ENCODE assay signal across 39 cellular contexts in genomic region chrX:141832247-141832646, GRCh38. TPM values are rescaled to one million over a fixed set of nuclear protein-coding genes. Genes with fewer than 3 reads are reported as not detected.
"Had no signal": no experiment of that assay in that cellular context is flagged by ENCODE, and none has a peak within 500 bp of the region (broad histone marks: within the 10 kb centered on the region; RNA-seq: fewer than 3 reads in every experiment).

No MANE protein-coding gene starts in this region.

- H3K36me3 ChIP-seq: adrenal gland, breast epithelium, cardiac muscle cell, colonic mucosa, esophagus squamous epithelium, gastroesophageal sphincter, heart right ventricle had no signal

- DNase-seq: activated CD4-positive, alpha-beta memory T cell treated with anti-CD3 and anti-CD28 coated beads for 36 hours; activated CD4-positive, alpha-beta T cell treated with anti-CD3 and anti-CD28 coated beads for 36 hours; activated CD4-positive, alpha-beta T cell treated with anti-CD3 and anti-CD28 coated beads, Interleukin-2, amount 10 ng/mL, durations not matched to agents 24 days and 14 days; activated CD4-positive, CD25-positive, alpha-beta regulatory T cell; activated CD4-positive, CD25-positive, alpha-beta regulatory T cell treated with anti-CD3 and anti-CD28 coated beads, Interleukin-2, amount 50 U/mL, for 72 hours; activated CD8-positive, alpha-beta memory T cell treated with anti-CD3 and anti-CD28 coated beads, Interleukin-2, amount 10 ng/mL, durations not matched to agents 7 days and 5 days; activated CD8-positive, alpha-beta memory T cell treated with anti-CD3 and anti-CD28 coated beads, Interleukin-2, amount 50 U/mL, for 4 hours; activated CD8-positive, alpha-beta T cell treated with anti-CD3 and anti-CD28 coated beads, Interleukin-2, amount 10 ng/mL, durations not matched to agents 7 days and 5 days; activated effector memory CD4-positive, alpha-beta T cell treated with anti-CD3 and anti-CD28 coated beads, Interleukin-2, amount 50 U/mL, for 16 hours; activated naive CD4-positive, alpha-beta T cell treated with anti-CD3 and anti-CD28 coated beads for 36 hours; activated naive CD8-positive, alpha-beta T cell treated with anti-CD3 and anti-CD28 coated beads for 36 hours; activated naive CD8-positive, alpha-beta T cell treated with anti-CD3 and anti-CD28 coated beads, Interleukin-2, amount 50 U/mL, for 24 hours; activated T-cell treated with anti-CD3 and anti-CD28 coated beads, Interleukin-2, amount 50 U/mL, for 1 hour; activated T-cell treated with anti-CD3 and anti-CD28 coated beads, Interleukin-2, amount 50 U/mL, for 48 hours; adrenal gland; amygdala; aorta; central memory CD4-positive, alpha-beta T cell; cerebellar nuclear complex; colonic mucosa; effector CD8-positive, alpha-beta T cell; esophagus squamous epithelium; foreskin melanocyte; heart right ventricle; T-helper 17 cell; T1000 had no signal

- H3K27ac ChIP-seq: adrenal gland, breast epithelium, cardiac muscle cell, colonic mucosa, epithelial cell of prostate, esophagus squamous epithelium, gastroesophageal sphincter, heart right ventricle had no signal

- H3K27me3 ChIP-seq: adrenal gland, cardiac muscle cell, colonic mucosa, esophagus squamous epithelium, gastroesophageal sphincter, heart right ventricle had no signal

- ATAC-seq: activated CD4-positive, alpha-beta T cell treated with anti-CD3 and anti-CD28 coated beads for 36 hours; activated CD8-positive, alpha-beta memory T cell treated with anti-CD3 and anti-CD28 coated beads, Interleukin-2, amount 10 ng/mL, durations not matched to agents 7 days and 5 days; activated CD8-positive, alpha-beta T cell treated with anti-CD3 and anti-CD28 coated beads, Interleukin-2, amount 10 ng/mL, durations not matched to agents 7 days and 5 days; activated naive CD8-positive, alpha-beta T cell treated with anti-CD3 and anti-CD28 coated beads, Interleukin-2, amount 50 U/mL, for 24 hours; gastroesophageal sphincter; heart right ventricle; T-helper 17 cell had no signal

- H3K4me3 ChIP-seq: adrenal gland, breast epithelium, cardiac muscle cell, colonic mucosa, esophagus squamous epithelium, gastroesophageal sphincter, heart right ventricle had no signal

- H3K4me1 ChIP-seq: adrenal gland, breast epithelium, colonic mucosa, esophagus squamous epithelium, gastroesophageal sphincter, heart right ventricle had no signal

- H3K9me3 ChIP-seq: adrenal gland, colonic mucosa, esophagus squamous epithelium, gastroesophageal sphincter had no signal

RNA-seq across cellular contexts. Expression of gene MAGEC3, which starts 5.9 kb away (rescaled TPM):
- total RNA-seq: activated CD4-positive, alpha-beta memory T cell treated with anti-CD3 and anti-CD28 coated beads for 36 hours; activated CD4-positive, alpha-beta T cell treated with anti-CD3 and anti-CD28 coated beads for 36 hours; activated CD4-positive, alpha-beta T cell treated with anti-CD3 and anti-CD28 coated beads, Interleukin-2, amount 10 ng/mL, durations not matched to agents 24 days and 14 days; activated CD8-positive, alpha-beta memory T cell treated with anti-CD3 and anti-CD28 coated beads for 36 hours; activated CD8-positive, alpha-beta memory T cell treated with anti-CD3 and anti-CD28 coated beads, Interleukin-2, amount 10 ng/mL, durations not matched to agents 7 days and 5 days; activated CD8-positive, alpha-beta T cell treated with anti-CD3 and anti-CD28 coated beads, Interleukin-2, amount 10 ng/mL, durations not matched to agents 7 days and 5 days; activated naive CD4-positive, alpha-beta T cell treated with anti-CD3 and anti-CD28 coated beads for 36 hours; activated naive CD8-positive, alpha-beta T cell treated with anti-CD3 and anti-CD28 coated beads for 36 hours; activated T-helper 1 cell treated with anti-CD3 and anti-CD28 coated beads, Interleukin-12 subunit alpha, Interleukin-12 subunit beta, Interleukin-2, Interleukin-4 antibody, amounts not matched to agents 30 ng/mL and 10 ng/mL and 1 ng/mL, durations not matched to agents 14 hours and 24 hours and 36 hours; activated T-helper 2 cell treated with anti-CD3 and anti-CD28 coated beads, Interferon-gamma antibody, Interleukin-2, Interleukin-4, amounts not matched to agents 10 μg/mL and 5 μg/mL and 100 μg/mL, durations not matched to agents 14 hours and 24 hours and 36 hours; adrenal gland; cardiac muscle cell; colonic mucosa; dermis microvascular lymphatic vessel endothelial cell; endothelial cell of umbilical vein; esophagus squamous epithelium; fibroblast of lung; fibroblast of villous mesenchyme; gastroesophageal sphincter; glomerular endothelial cell; T-helper 17 cell had no signal
- polyA plus RNA-seq: cardiac muscle cell, esophagus, fibroblast of lung, heart right ventricle had no signal
